ENCODE assay signal across 1 cellular context in genomic region chr20:46349742-46350056, GRCh38.
TF ChIP-seq lines count a peak whose summit lies in the region.

No MANE protein-coding gene starts in this region.

TF ChIP-seq in K562, 482 proteins besides CTCF, POLR2A, EP300 and RAD21:
- no peak for TF ChIP-seq BRF1 (IDR thresholded peaks at IDR 0.05; ENCODE audit: borderline replicate concordance, extremely low read depth, insufficient read length)
- no peak for TF ChIP-seq HNRNPH1 (optimal IDR thresholded peaks at IDR 0.05; ENCODE audit: low read depth, low read length)
- no peak for TF ChIP-seq ZBTB34 (CRISPR knock-in tag; IDR thresholded peaks at IDR 0.05)
- no peak for TF ChIP-seq SNIP1 (IDR thresholded peaks at IDR 0.05; ENCODE audit: low read depth)
- TF ChIP-seq CLOCK (CRISPR knock-in tag; IDR thresholded peaks at IDR 0.05; ENCODE audit: borderline replicate concordance) = no peak
- no peak for TF ChIP-seq HDAC2 (IDR thresholded peaks at IDR 0.05)
- no peak for TF ChIP-seq BCLAF1 (IDR thresholded peaks at IDR 0.05; ENCODE audit: borderline replicate concordance in 1 of 2, control insufficient read depth in 1 of 2, low read depth in 2 of 2, low read length in 1 of 2)
- no peak for TF ChIP-seq THRA (IDR thresholded peaks at IDR 0.05)
- TF ChIP-seq FOXP4 (CRISPR knock-in tag; IDR thresholded peaks at IDR 0.05; ENCODE audit: borderline replicate concordance) = no peak
- no peak for TF ChIP-seq RNF219 (CRISPR knock-in tag; IDR thresholded peaks at IDR 0.05)
- no peak for TF ChIP-seq ZNF23 (CRISPR knock-in tag; IDR thresholded peaks at IDR 0.05)
- no peak for TF ChIP-seq ZNF75A (CRISPR knock-in tag; IDR thresholded peaks at IDR 0.05)
- TF ChIP-seq ZBTB8A (IDR thresholded peaks at IDR 0.05; ENCODE audit: partially characterized antibody) = no peak
- TF ChIP-seq NCOR1 (IDR thresholded peaks at IDR 0.05) = no peak
- TF ChIP-seq ZBTB1 (CRISPR knock-in tag; IDR thresholded peaks at IDR 0.05; ENCODE audit: borderline replicate concordance, low read depth) = no peak
TF ChIP-seq in K562: peak in this region for 0.
